Comparison of ENCODE assay signal across 17 cellular contexts in genomic region chr1:165060285-165060793, GRCh38.
"Had no signal": no experiment of that assay in that cellular context is flagged by ENCODE, and none has a peak within 500 bp of the region (broad histone marks: within the 10 kb centered on the region; RNA-seq: fewer than 3 reads in every experiment).

No MANE protein-coding gene starts in this region.

- H3K36me3 Mint-ChIP-seq: naive thymus-derived CD4-positive, alpha-beta T cell had no signal

- H3K4me3 ChIP-seq: heart left ventricle, stomach, thoracic aorta, transverse colon had no signal

- H3K36me3 ChIP-seq: heart left ventricle, neutrophil, stomach, thoracic aorta, transverse colon had no signal

- H3K4me3 Mint-ChIP-seq: dendritic cell treated with granulocyte-macrophage colony-stimulating factor and Interleukin-4, amounts not matched to agents 40 ng/mL and 50 ng/mL, for 4 days; effector memory CD8-positive, alpha-beta T cell; naive thymus-derived CD4-positive, alpha-beta T cell; nephron progenitor cell had no signal

- ATAC-seq: effector memory CD8-positive, alpha-beta T cell; heart left ventricle; left colon; naive thymus-derived CD4-positive, alpha-beta T cell; sciatic nerve had no signal

- H3K27ac Mint-ChIP-seq: dendritic cell treated with granulocyte-macrophage colony-stimulating factor and Interleukin-4, amounts not matched to agents 40 ng/mL and 50 ng/mL, for 4 days; effector memory CD8-positive, alpha-beta T cell; naive thymus-derived CD4-positive, alpha-beta T cell; nephron progenitor cell had no signal

- H3K27ac ChIP-seq: heart left ventricle, neutrophil, stomach, thoracic aorta, transverse colon had no signal

- H3K9me3 Mint-ChIP-seq: dendritic cell treated with granulocyte-macrophage colony-stimulating factor and Interleukin-4, amounts not matched to agents 40 ng/mL and 50 ng/mL, for 4 days; nephron progenitor cell had no signal

- H3K9me3 ChIP-seq: heart left ventricle, neutrophil, stomach, thoracic aorta, transverse colon had no signal

- H3K4me1 Mint-ChIP-seq: naive thymus-derived CD4-positive, alpha-beta T cell; nephron progenitor cell had no signal

- DNase-seq: effector memory CD8-positive, alpha-beta T cell; heart left ventricle; hippocampal formation; left colon; naive thymus-derived CD4-positive, alpha-beta T cell; nephron progenitor cell; posterior cingulate gyrus; stimulated activated CD4-positive, alpha-beta T cell treated with anti-CD3 and anti-CD28 coated beads, Interleukin-2, amount 100 ng/mL, for 24 hours; stimulated activated CD4-positive, alpha-beta T cell treated with anti-CD3 and anti-CD28 coated beads, Interleukin-4, amount 100 ng/mL, for 4 hours; stimulated activated naive CD4-positive, alpha-beta T cell; stomach; substantia nigra; transverse colon had no signal

- H3K27me3 ChIP-seq: heart left ventricle, stomach, transverse colon had no signal
